17 cellular contexts compared by ENCODE assay signal in the genomic region with DNA sequence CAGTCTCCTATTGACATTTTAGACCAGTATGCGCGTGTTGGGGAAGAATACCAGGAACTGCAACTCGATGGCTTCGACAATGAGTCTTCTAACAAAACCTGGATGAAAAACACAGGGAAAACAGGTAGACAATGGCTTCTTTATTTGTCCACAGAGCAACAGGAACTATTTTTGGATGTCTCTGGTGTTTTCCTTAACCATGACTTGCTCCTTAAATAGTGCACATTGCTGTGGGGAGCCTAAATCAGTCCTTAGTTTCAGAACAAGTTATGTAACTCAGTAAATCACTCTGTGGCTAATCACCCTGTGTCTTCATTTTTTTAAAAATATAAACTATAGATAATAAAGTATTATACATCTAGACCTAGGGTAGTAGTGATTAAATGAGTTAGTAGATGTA.
DNase-seq lines count a peak whose midpoint lies in the region; ATAC-seq and TF ChIP-seq lines count a peak whose summit lies in the region.
"Had no signal": no experiment of that assay in that cellular context is flagged by ENCODE, and none has a peak within 500 bp of the region (broad histone marks: within the 10 kb centered on the region; RNA-seq: fewer than 3 reads in every experiment).

No MANE protein-coding gene starts in this region.

- no peak overlapping the region for H3K9ac ChIP-seq in mammary epithelial cell (ENCODE audit: insufficient read depth, low read length)

- no peaks in the 10 kb centered on the region for H3K79me2 ChIP-seq in mammary epithelial cell (ENCODE audit: insufficient read depth, low read length)

- TF ChIP-seq CTCF in mammary epithelial cell (conservative IDR thresholded peaks at IDR 0.05 in 1 of 2, IDR thresholded peaks at IDR 0.05 in 1 of 2; ENCODE audit: extremely low read depth in 1 of 2, insufficient read depth in 1 of 2, low read depth in 1 of 2, low read length in 2 of 2), result no peak
- no peak for TF ChIP-seq CTCF in MCF 10A (IDR thresholded peaks at IDR 0.05; ENCODE audit: unreplicated experiment)
- TF ChIP-seq CTCF in WTC11 (IDR thresholded peaks at IDR 0.05), result no peak
- TF ChIP-seq CTCF in nephron progenitor cell (IDR thresholded peaks at IDR 0.05), result no peak
- no peak for TF ChIP-seq CTCF in ascending aorta (IDR thresholded peaks at IDR 0.05)

- no peaks in the 10 kb centered on the region for H3K27me3 ChIP-seq in mammary epithelial cell (ENCODE audit: insufficient read depth, low read length)
- no peaks in the 10 kb centered on the region for H3K27me3 ChIP-seq in ascending aorta

- H3K27ac ChIP-seq in mammary epithelial cell (ENCODE audit: insufficient read depth, low read depth, low read length) (no peak overlapping the region), ascending aorta (no peak overlapping the region)
- H3K27ac ChIP-seq: 22Rv1, A549, C4-2B had no signal

- H4K20me1 ChIP-seq in mammary epithelial cell (ENCODE audit: insufficient read depth, low read length), result no peaks in the 10 kb centered on the region

- BruUV-seq in mammary epithelial cell (replicated peaks; lab: Mats Ljungman, UMichigan) (no TSS peak), MCF 10A (replicated peaks; lab: Mats Ljungman, UMichigan) (no TSS peak)

- peak; percentile 9 for DNase-seq in mammary epithelial cell
- DNase-seq in MCF 10A (ENCODE audit: unreplicated experiment), result no peak
- DNase-seq in WTC11 (ENCODE audit: low spot score), result no peak
- DNase-seq in nephron progenitor cell, result no peak
- no peak for DNase-seq in ascending aorta (ENCODE audit: low spot score in 2 of 2)
- DNase-seq: AML-193; Calu3; CD4-positive, alpha-beta memory T cell; DMS79 treated with DMSO at 0.1 percent for 48 hours; GF-D8; GOT3 had no signal

- H3K27me3 Mint-ChIP-seq in MCF 10A (ENCODE audit: insufficient read depth, unreplicated experiment), result no peaks in the 10 kb centered on the region
- H3K27me3 Mint-ChIP-seq in WTC11 (ENCODE audit: low read depth), result no peaks in the 10 kb centered on the region
- H3K27me3 Mint-ChIP-seq in nephron progenitor cell (ENCODE audit: low read depth, poor library complexity), result no peaks in the 10 kb centered on the region
- H3K27me3 Mint-ChIP-seq: CD4-positive, alpha-beta memory T cell had no signal

- no peak for ATAC-seq in WTC11
- no peak for ATAC-seq in GM21786 (IDR thresholded peaks at IDR 0.05; ENCODE audit: unreplicated experiment)
- no peak for ATAC-seq in HG03175 (IDR thresholded peaks at IDR 0.05; ENCODE audit: unreplicated experiment)
- ATAC-seq: A549 had no signal

- peaks cover 23% of the 10 kb centered on the region for H3K4me1 Mint-ChIP-seq in MCF 10A (ENCODE audit: insufficient read depth, unreplicated experiment)
- peaks cover 29% of the 10 kb centered on the region for H3K4me1 Mint-ChIP-seq in WTC11
- H3K4me1 Mint-ChIP-seq in nephron progenitor cell, result peaks cover 26% of the 10 kb centered on the region
- H3K4me1 Mint-ChIP-seq: CD4-positive, alpha-beta memory T cell had no signal

- dilution Hi-C loops in mammary epithelial cell (cut with HindIII; ENCODE audit: low sequenced_read_pairs), result no loop called here

- intact Hi-C loops in mammary epithelial cell (cut with micrococcal nuclease) (no loop called here), MCF 10A (cut with micrococcal nuclease) (no loop called here), ascending aorta (cut with DNase I) (no loop called here)

- CTCF ChIA-PET in mammary epithelial cell (lab: Charles Lee; ENCODE audit: low non-redundant PET) (no interaction called here), MCF 10A (lab: Yijun Ruan, JAX) (no interaction called here), WTC11 (lab: Charles Lee) (no interaction called here)

- no peak overlapping the region for H2AFZ ChIP-seq in mammary epithelial cell (ENCODE audit: low read depth, low read length)

- H3K36me3 ChIP-seq in mammary epithelial cell (ENCODE audit: insufficient read depth, low read length) (no peaks in the 10 kb centered on the region), ascending aorta (peaks cover 0 to 11% of the 10 kb centered on the region in 2 donors)
- H3K36me3 ChIP-seq: HAP-1 had no signal

- in situ Hi-C loops in mammary epithelial cell (cut with MboI; ENCODE audit: low sequenced_read_pairs in 2 of 2), result no loop called here

- H3K4me3 ChIP-seq in mammary epithelial cell (replicated peaks in 1 of 3; ENCODE audit: insufficient read depth in 1 of 3, low read depth in 2 of 3, low read length in 3 of 3), result no peak overlapping the region
- no peak overlapping the region for H3K4me3 ChIP-seq in ascending aorta
- H3K4me3 ChIP-seq: A549, HAP-1 had no signal

- POLR2A ChIA-PET in MCF 10A (lab: Yijun Ruan, JAX), result no interaction called here
- POLR2A ChIA-PET in WTC11 (lab: Charles Lee), result no interaction called here

- WGBS in mammary epithelial cell (ENCODE audit: low coverage, missing lambda C conversion rate), result 61% methylated on average over 4 of the region's 4 CpGs

- no peak overlapping the region for H3K4me2 ChIP-seq in mammary epithelial cell (ENCODE audit: insufficient read depth, low read depth, low read length)
- H3K4me2 ChIP-seq: A549 had no signal

- no peak overlapping the region for H3K27ac Mint-ChIP-seq in MCF 10A (ENCODE audit: low read depth, unreplicated experiment)
- H3K27ac Mint-ChIP-seq in WTC11, result peak overlapping the region; percentile 34
- H3K27ac Mint-ChIP-seq in nephron progenitor cell, result peak overlapping the region; percentile 74
- H3K27ac Mint-ChIP-seq: CD4-positive, alpha-beta memory T cell had no signal

- H3K4me1 ChIP-seq in mammary epithelial cell (ENCODE audit: insufficient read depth, low read length) (peaks cover 8% of the 10 kb centered on the region), ascending aorta (no peaks in the 10 kb centered on the region)
- H3K4me1 ChIP-seq: A549, HAP-1 had no signal

- H3K36me3 Mint-ChIP-seq in MCF 10A (ENCODE audit: insufficient read depth, unreplicated experiment) (peaks cover 14% of the 10 kb centered on the region), WTC11 (no peaks in the 10 kb centered on the region), nephron progenitor cell (ENCODE audit: low read depth) (peaks cover 24% of the 10 kb centered on the region)
- H3K36me3 Mint-ChIP-seq: CD4-positive, alpha-beta memory T cell had no signal

- no peak overlapping the region for H3K4me3 Mint-ChIP-seq in MCF 10A (ENCODE audit: unreplicated experiment)
- no peak overlapping the region for H3K4me3 Mint-ChIP-seq in WTC11
- no peak overlapping the region for H3K4me3 Mint-ChIP-seq in nephron progenitor cell
- H3K4me3 Mint-ChIP-seq: CD4-positive, alpha-beta memory T cell had no signal

- H3K9me3 Mint-ChIP-seq in MCF 10A (ENCODE audit: unreplicated experiment) (no peaks in the 10 kb centered on the region), WTC11 (no peaks in the 10 kb centered on the region), nephron progenitor cell (no peaks in the 10 kb centered on the region)

- H3K9me3 ChIP-seq in mammary epithelial cell (replicated peaks; ENCODE audit: insufficient read depth, low read length) (no peaks in the 10 kb centered on the region), ascending aorta (no peaks in the 10 kb centered on the region)
- H3K9me3 ChIP-seq: A549, HAP-1 had no signal

TF ChIP-seq in WTC11, 78 proteins besides CTCF, POLR2A, EP300 and RAD21 (continues in another document):
- TF ChIP-seq ZNF219 (CRISPR knock-in tag; IDR thresholded peaks at IDR 0.05; ENCODE audit: borderline replicate concordance) (no peak), CREM (CRISPR knock-in tag; IDR thresholded peaks at IDR 0.05) (no peak), ZBTB21 (CRISPR knock-in tag; IDR thresholded peaks at IDR 0.05; ENCODE audit: borderline replicate concordance) (no peak), ZNF138 (CRISPR knock-in tag; conservative IDR thresholded peaks at IDR 0.05) (no peak), E2F1 (CRISPR knock-in tag; IDR thresholded peaks at IDR 0.05) (no peak), ZNF396 (CRISPR knock-in tag; IDR thresholded peaks at IDR 0.05; ENCODE audit: borderline replicate concordance) (no peak), ETV6 (CRISPR knock-in tag; IDR thresholded peaks at IDR 0.05) (no peak), ZNF416 (CRISPR knock-in tag; IDR thresholded peaks at IDR 0.05) (no peak), HMGA2 (CRISPR knock-in tag; IDR thresholded peaks at IDR 0.05) (no peak), RORB (CRISPR knock-in tag; IDR thresholded peaks at IDR 0.05) (no peak), HMGXB4 (CRISPR knock-in tag; IDR thresholded peaks at IDR 0.05) (no peak), NR3C1 (CRISPR knock-in tag; conservative IDR thresholded peaks at IDR 0.05; ENCODE audit: low read depth) (no peak), NFYB (CRISPR knock-in tag; conservative IDR thresholded peaks at IDR 0.05; ENCODE audit: low read depth) (no peak), KAT7 (CRISPR knock-in tag; IDR thresholded peaks at IDR 0.05; ENCODE audit: borderline replicate concordance) (no peak), RELA (CRISPR knock-in tag; IDR thresholded peaks at IDR 0.05; ENCODE audit: borderline replicate concordance) (no peak)
